12 cellular contexts compared by ENCODE assay signal in genomic region chr16:58516768-58517107, GRCh38. TPM values are rescaled to one million over a fixed set of nuclear protein-coding genes. Genes with fewer than 3 reads are reported as not detected.
A peak's percentile ranks its signal among the peaks of the same experiment; 100 is the strongest.
DNase-seq lines count a peak whose midpoint lies in the region; ATAC-seq and TF ChIP-seq lines count a peak whose summit lies in the region.
"Had no signal": no experiment of that assay in that cellular context is flagged by ENCODE, and none has a peak within 500 bp of the region (broad histone marks: within the 10 kb centered on the region; RNA-seq: fewer than 3 reads in every experiment).

No MANE protein-coding gene starts in this region.

- CTCF ChIA-PET in HCT116 (lab: Charles Lee) (no interaction called here), HEK293T (lab: Yijun Ruan, JAX) (no interaction called here)

- TF ChIP-seq RAD21 in HCT116 (IDR thresholded peaks at IDR 0.05; ENCODE audit: low read depth), result no peak

- H3K9me3 ChIP-seq in BE2C (no peaks in the 10 kb centered on the region), HCT116 (ENCODE audit: control insufficient read depth in 1 of 2, insufficient read depth in 1 of 2, low read depth in 1 of 2, low read length in 2 of 2) (no peaks in the 10 kb centered on the region)

- H3K4me3 Mint-ChIP-seq in activated T-cell treated with anti-CD3 and anti-CD28 coated beads, Interleukin-2, amount 50 U/mL, for 72 hours, result peak overlapping the region; percentile 84 to 86
- H3K4me3 Mint-ChIP-seq in memory B cell, result peak overlapping the region; percentile 63

- H3K27me3 Mint-ChIP-seq in activated T-cell treated with anti-CD3 and anti-CD28 coated beads, Interleukin-2, amount 50 U/mL, for 72 hours (ENCODE audit: low read depth), result no peaks in the 10 kb centered on the region
- H3K27me3 Mint-ChIP-seq in memory B cell, result no peaks in the 10 kb centered on the region

- no peak overlapping the region for H2AFZ ChIP-seq in HCT116 (ENCODE audit: low read depth, low read length, poor library complexity, severe bottlenecking)

- TF ChIP-seq POLR2A in HCT116 (IDR thresholded peaks at IDR 0.05; ENCODE audit: borderline replicate concordance, extremely low read depth, insufficient read depth, insufficient read length), result no peak

- H4K20me1 ChIP-seq in HCT116 (ENCODE audit: insufficient read depth), result no peaks in the 10 kb centered on the region; the same call in 1 of the 2 replicates

- DNase-seq in BE2C (no peak), HCT116 (ENCODE audit: low read depth, low spot score) (no peak), memory B cell (ENCODE audit: low spot score in 2 of 2) (no peak), HEK293T (ENCODE audit: extremely low spot score) (no peak), CD1c-positive myeloid dendritic cell (ENCODE audit: extremely low spot score) (no peak)
- DNase-seq in activated T-cell treated with anti-CD3 and anti-CD28 coated beads, Interleukin-2, amount 50 U/mL, for 72 hours, result no peak
- no peak for DNase-seq in stimulated activated CD4-positive, alpha-beta T cell treated with anti-CD3 and anti-CD28 coated beads, Interleukin-4, amount 100 ng/mL, for 1 hour
- DNase-seq: DND-41, kidney glomerular epithelial cell, NCI-H446, T1000 had no signal

- no peaks in the 10 kb centered on the region for H3K9me2 ChIP-seq in HCT116 (ENCODE audit: insufficient read depth)

- RAD21 ChIA-PET in HCT116 (lab: Charles Lee; ENCODE audit: low non-redundant PET in 1 of 2, low total read pairs in 2 of 2, uncharacterized antibody in 2 of 2, unreplicated experiment in 2 of 2), result no interaction called here

- H3K4me2 ChIP-seq in HCT116 (ENCODE audit: low read length), result peak overlapping the region; percentile 97

- peak overlapping the region; percentile 59 for H3K27ac ChIP-seq in HCT116 (ENCODE audit: low read depth, low read length)

- peaks cover 3 to 9% of the 10 kb centered on the region in 2 donors for H3K36me3 Mint-ChIP-seq in activated T-cell treated with anti-CD3 and anti-CD28 coated beads, Interleukin-2, amount 50 U/mL, for 72 hours (ENCODE audit: insufficient read depth in 2 of 2)
- H3K36me3 Mint-ChIP-seq in memory B cell, result peaks cover 4% of the 10 kb centered on the region

- TF ChIP-seq CTCF in BE2C (IDR thresholded peaks at IDR 0.05; ENCODE audit: low read depth, low read length), result no peak
- no peak for TF ChIP-seq CTCF in HCT116 (IDR thresholded peaks at IDR 0.05 in 2 of 3, conservative IDR thresholded peaks at IDR 0.05 in 1 of 3; ENCODE audit: borderline replicate concordance in 1 of 3, insufficient read depth in 1 of 3, low read depth in 2 of 3, low read length in 2 of 3)

- peaks cover 48% of the 10 kb centered on the region for H3K4me1 Mint-ChIP-seq in activated T-cell treated with anti-CD3 and anti-CD28 coated beads, Interleukin-2, amount 50 U/mL, for 72 hours (ENCODE audit: low read depth)
- H3K4me1 Mint-ChIP-seq in memory B cell, result peaks cover 19% of the 10 kb centered on the region

- H3K9ac ChIP-seq in HCT116 (ENCODE audit: low read length), result peak overlapping the region; percentile 92; the same call in 1 of the 2 replicates

- H3K4me3 ChIP-seq in BE2C (ENCODE audit: low read depth, low read length), result peak overlapping the region; percentile 87
- H3K4me3 ChIP-seq in HCT116 (replicated peaks in 1 of 2; ENCODE audit: low read depth in 1 of 2, low read length in 2 of 2), result peak overlapping the region; percentile 72 to 85; a peak in 3 of 4 replicates

- POLR2A ChIA-PET in HCT116 (lab: Charles Lee), result no interaction called here
- POLR2A ChIA-PET in HEK293T (lab: Yijun Ruan, JAX), result no interaction called here

- H3K36me3 ChIP-seq in BE2C (peaks cover 55% of the 10 kb centered on the region), HCT116 (ENCODE audit: control insufficient read depth in 1 of 2, insufficient read depth in 2 of 2, low read length in 2 of 2) (peaks cover 40 to 61% of the 10 kb centered on the region in 2 experiments)

- BruUV-seq in HCT116 (replicated peaks; lab: Mats Ljungman, UMichigan), result TSS peak; percentile 36

- intact Hi-C loops in HCT116 (cut with micrococcal nuclease), result no loop called here

- peaks cover 83% of the 10 kb centered on the region for H3K79me2 ChIP-seq in HCT116 (ENCODE audit: insufficient read depth, low read length)

- H3K27me3 ChIP-seq in BE2C (no peaks in the 10 kb centered on the region), HCT116 (ENCODE audit: insufficient read depth, low read length) (no peaks in the 10 kb centered on the region)

- H3K27ac Mint-ChIP-seq in activated T-cell treated with anti-CD3 and anti-CD28 coated beads, Interleukin-2, amount 50 U/mL, for 72 hours, result no peak overlapping the region
- peak overlapping the region; percentile 28 for H3K27ac Mint-ChIP-seq in memory B cell

- no peak for ATAC-seq in HCT116
- no peak for ATAC-seq in activated T-cell treated with anti-CD3 and anti-CD28 coated beads, Interleukin-2, amount 50 U/mL, for 72 hours (replicated peaks in 1 of 2)
- no peak for ATAC-seq in memory B cell (ENCODE audit: low read depth)
- ATAC-seq in GM21367 (IDR thresholded peaks at IDR 0.05; ENCODE audit: unreplicated experiment), result no peak

- H3K4me1 ChIP-seq in BE2C (no peaks in the 10 kb centered on the region; the same call in 1 of the 2 replicates), HCT116 (ENCODE audit: control insufficient read depth in 1 of 2, insufficient read depth in 2 of 2, low read length in 2 of 2) (peaks cover 5 to 22% of the 10 kb centered on the region in 2 experiments; a peak in 3 of 4 replicates)

- no peaks in the 10 kb centered on the region for H3K9me3 Mint-ChIP-seq in activated T-cell treated with anti-CD3 and anti-CD28 coated beads, Interleukin-2, amount 50 U/mL, for 72 hours
- no peaks in the 10 kb centered on the region for H3K9me3 Mint-ChIP-seq in memory B cell

TF ChIP-seq in HCT116, 20 proteins besides CTCF, POLR2A, EP300 and RAD21 (continues in another document):
- no peak for TF ChIP-seq EZH2 (IDR thresholded peaks at IDR 0.05)
- TF ChIP-seq ATF3 (IDR thresholded peaks at IDR 0.05), result no peak
- no peak; the same call in 1 of the 2 replicates for TF ChIP-seq POLR2AphosphoS5 (IDR thresholded peaks at IDR 0.05; ENCODE audit: low read depth, low read length)
- TF ChIP-seq SRF (IDR thresholded peaks at IDR 0.05; ENCODE audit: low read depth), result no peak
- no peak for TF ChIP-seq YY1 (IDR thresholded peaks at IDR 0.05; ENCODE audit: extremely low read depth, insufficient replicate concordance, low read depth, low read length)
- no peak for TF ChIP-seq CEBPB (IDR thresholded peaks at IDR 0.05; ENCODE audit: low read depth)
- TF ChIP-seq EGR1 (IDR thresholded peaks at IDR 0.05; ENCODE audit: low read depth), result no peak
- no peak for TF ChIP-seq ZNF274 (IDR thresholded peaks at IDR 0.05; ENCODE audit: low read depth, low read length)
- no peak for TF ChIP-seq EZH2phosphoT487 (IDR thresholded peaks at IDR 0.05; ENCODE audit: borderline replicate concordance)
- no peak for TF ChIP-seq JUND (IDR thresholded peaks at IDR 0.05)
- TF ChIP-seq TCF7L2 (IDR thresholded peaks at IDR 0.05; ENCODE audit: borderline replicate concordance, extremely low read depth, insufficient read depth, insufficient read length), result no peak
- no peak for TF ChIP-seq ELF1 (IDR thresholded peaks at IDR 0.05; ENCODE audit: borderline replicate concordance, low read depth)

TF ChIP-seq in HEK293T, 16 proteins besides CTCF, POLR2A, EP300 and RAD21:
- no peak for TF ChIP-seq TARDBP (IDR thresholded peaks at IDR 0.05)
- no peak for TF ChIP-seq SUZ12 (IDR thresholded peaks at IDR 0.05)
- no peak for TF ChIP-seq ARNT (IDR thresholded peaks at IDR 0.05)
- TF ChIP-seq PKNOX1 (IDR thresholded peaks at IDR 0.05), result no peak
- no peak for TF ChIP-seq ZNF384 (IDR thresholded peaks at IDR 0.05)
- TF ChIP-seq L3MBTL2 (conservative IDR thresholded peaks at IDR 0.05), result no peak
- no peak for TF ChIP-seq ELF4 (IDR thresholded peaks at IDR 0.05)
- no peak for TF ChIP-seq NFRKB (IDR thresholded peaks at IDR 0.05)
- TF ChIP-seq SP1 (IDR thresholded peaks at IDR 0.05), result no peak
- no peak for TF ChIP-seq CTBP1 (IDR thresholded peaks at IDR 0.05; ENCODE audit: borderline replicate concordance)
- TF ChIP-seq FOXA1 (IDR thresholded peaks at IDR 0.05), result no peak
- no peak for TF ChIP-seq HDGF (IDR thresholded peaks at IDR 0.05; ENCODE audit: borderline replicate concordance)
- TF ChIP-seq FOXM1 (IDR thresholded peaks at IDR 0.05; ENCODE audit: borderline replicate concordance), result no peak
- TF ChIP-seq LEF1 (IDR thresholded peaks at IDR 0.05; ENCODE audit: borderline replicate concordance), result no peak
- TF ChIP-seq FOXK2 (IDR thresholded peaks at IDR 0.05), result no peak
- no peak for TF ChIP-seq BHLHE40 (IDR thresholded peaks at IDR 0.05; ENCODE audit: borderline replicate concordance)

RNA-seq across cellular contexts. Expression of gene SETD6, which starts 1.4 kb away (rescaled TPM):
- 66.5 TPM for polyA plus RNA-seq in BE2C (2012; ENCODE audit: insufficient read depth, insufficient read length, low read depth)
- total RNA-seq in HCT116 (2021; ENCODE audit: unreplicated experiment), result 26.6 TPM
- polyA plus RNA-seq in HCT116 (2012), result 13.3 and 15.1 TPM in 2 replicates
- total RNA-seq in activated T-cell treated with anti-CD3 and anti-CD28 coated beads, Interleukin-2, amount 50 U/mL, for 72 hours, result 10 to 100 TPM in 1 of 2 donors, 1 to 10 TPM in 1; 9.1 to 11.6 TPM

RNA-seq across cellular contexts. Expression of gene NDRG4, which starts 16.8 kb away (rescaled TPM):
- polyA plus RNA-seq in BE2C (2012; ENCODE audit: insufficient read depth, insufficient read length, low read depth), result 108 TPM
- total RNA-seq in HCT116 (2021; ENCODE audit: unreplicated experiment), result 8.6 TPM
- polyA plus RNA-seq in HCT116 (2012), result 8.2 and 8.9 TPM in 2 replicates
- 1 to 10 TPM; 5.2 TPM for total RNA-seq in activated T-cell treated with anti-CD3 and anti-CD28 coated beads, Interleukin-2, amount 50 U/mL, for 72 hours
